Comparison of ENCODE assay signal across 1 cellular context in genomic region chr2:71548589-71549485, GRCh38.
TF ChIP-seq lines count a peak whose summit lies in the region.

No MANE protein-coding gene starts in this region.

TF ChIP-seq in K562, 482 proteins besides CTCF, POLR2A, EP300 and RAD21 (continued from another document and continues in another):
- TF ChIP-seq CHD7 (IDR thresholded peaks at IDR 0.05; ENCODE audit: low read depth, low read length) (no peak), JUN (IDR thresholded peaks at IDR 0.05; ENCODE audit: borderline replicate concordance, low read depth, low read length) (peak; percentile 13; the same call in 1 of the 2 replicates), JUN (CRISPR knock-in tag; IDR thresholded peaks at IDR 0.05; ENCODE audit: borderline replicate concordance) (no peak), TRIM24 (IDR thresholded peaks at IDR 0.05) (peak in 1 of 2 experiments; percentile 73; a peak in 2 of 4 replicates), SIRT6 (IDR thresholded peaks at IDR 0.05; ENCODE audit: low read depth, low read length) (peak; percentile 88), SMAD1 (IDR thresholded peaks at IDR 0.05; ENCODE audit: low read depth, low read length, partially characterized antibody) (no peak), TCF15 (CRISPR knock-in tag; IDR thresholded peaks at IDR 0.05) (no peak), SIX5 (IDR thresholded peaks at IDR 0.05; ENCODE audit: borderline replicate concordance in 1 of 2, insufficient read depth in 1 of 2, low read depth in 1 of 2, low read length in 2 of 2) (no peak), CBX3 (IDR thresholded peaks at IDR 0.05; ENCODE audit: borderline replicate concordance in 1 of 2, low read length in 2 of 2) (0 out of 3 replicates have a peak, but pooled peaks of 1 of the 2 experiments have one; percentile 54), MYC (IDR thresholded peaks at IDR 0.05; ENCODE audit: low read depth, low read length) (peak; percentile 35; the same call in 1 of the 2 replicates), MYC (CRISPR knock-in tag; IDR thresholded peaks at IDR 0.05; ENCODE audit: borderline replicate concordance, low read depth) (no peak), ZNF354B (CRISPR knock-in tag; IDR thresholded peaks at IDR 0.05) (no peak), STAT5B (CRISPR knock-in tag; IDR thresholded peaks at IDR 0.05) (no peak), HNRNPH1 (optimal IDR thresholded peaks at IDR 0.05; ENCODE audit: low read depth, low read length) (no peak), ZNF699 (CRISPR knock-in tag; IDR thresholded peaks at IDR 0.05; ENCODE audit: insufficient replicate concordance) (no peak), DEAF1 (CRISPR knock-in tag; IDR thresholded peaks at IDR 0.05) (peak; percentile 80), JUND (IDR thresholded peaks at IDR 0.05; ENCODE audit: borderline replicate concordance, low read depth, low read length) (peak; percentile 36; the same call in 1 of the 2 replicates), JUND (tag; IDR thresholded peaks at IDR 0.05; ENCODE audit: borderline replicate concordance, low read depth, low read length) (no peak; the same call in 2 of the 3 replicates), BRCA1 (IDR thresholded peaks at IDR 0.05) (no peak), BRCA1 (CRISPR knock-in tag; IDR thresholded peaks at IDR 0.05) (no peak), ZNF347 (CRISPR knock-in tag; IDR thresholded peaks at IDR 0.05; ENCODE audit: low read depth) (no peak), TEAD4 (IDR thresholded peaks at IDR 0.05; ENCODE audit: low read length) (peak; percentile 18; the same call in 1 of the 2 replicates), TEAD4 (CRISPR knock-in tag; IDR thresholded peaks at IDR 0.05; ENCODE audit: borderline replicate concordance) (no peak), ETV1 (tag; conservative IDR thresholded peaks at IDR 0.05; ENCODE audit: low read depth) (no peak), STAG1 (CRISPR knock-in tag; IDR thresholded peaks at IDR 0.05; ENCODE audit: borderline replicate concordance) (peak; percentile 64; the same call in 1 of the 2 replicates), ZBTB7A (IDR thresholded peaks at IDR 0.05; ENCODE audit: borderline replicate concordance, control insufficient read depth, low read depth, low read length) (0 out of 2 replicates have a peak, but pooled peaks have one; percentile 16), PRDM10 (IDR thresholded peaks at IDR 0.05; ENCODE audit: partially characterized antibody) (peak; percentile 62), CREM (IDR thresholded peaks at IDR 0.05; ENCODE audit: low read depth) (0 out of 2 replicates have a peak, but pooled peaks have one; percentile 12), IFI16 (CRISPR knock-in tag; IDR thresholded peaks at IDR 0.05) (no peak)
- TF ChIP-seq, protein P1, sequence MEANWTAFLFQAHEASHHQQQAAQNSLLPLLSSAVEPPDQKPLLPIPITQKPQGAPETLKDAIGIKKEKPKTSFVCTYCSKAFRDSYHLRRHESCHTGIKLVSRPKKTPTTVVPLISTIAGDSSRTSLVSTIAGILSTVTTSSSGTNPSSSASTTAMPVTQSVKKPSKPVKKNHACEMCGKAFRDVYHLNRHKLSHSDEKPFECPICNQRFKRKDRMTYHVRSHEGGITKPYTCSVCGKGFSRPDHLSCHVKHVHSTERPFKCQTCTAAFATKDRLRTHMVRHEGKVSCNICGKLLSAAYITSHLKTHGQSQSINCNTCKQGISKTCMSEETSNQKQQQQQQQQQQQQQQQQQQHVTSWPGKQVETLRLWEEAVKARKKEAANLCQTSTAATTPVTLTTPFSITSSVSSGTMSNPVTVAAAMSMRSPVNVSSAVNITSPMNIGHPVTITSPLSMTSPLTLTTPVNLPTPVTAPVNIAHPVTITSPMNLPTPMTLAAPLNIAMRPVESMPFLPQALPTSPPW (CRISPR knock-in tag; IDR thresholded peaks at IDR 0.05), result 0 out of 2 replicates have a peak, but pooled peaks have one; percentile 23
